Comparison of ENCODE assay signal across 8 cellular contexts in genomic region chr7:129271500-129272355, GRCh38. TPM values are rescaled to one million over a fixed set of nuclear protein-coding genes. Genes with fewer than 3 reads are reported as not detected.
DNase-seq lines count a peak whose midpoint lies in the region; ATAC-seq and TF ChIP-seq lines count a peak whose summit lies in the region.

No MANE protein-coding gene starts in this region.

- H3K79me2 ChIP-seq in osteoblast (ENCODE audit: insufficient read depth, low read length): no peaks in the 10 kb centered on the region

- H3K4me3 ChIP-seq in CD4-positive, alpha-beta memory T cell (ENCODE audit: low read length in 2 of 2): no peak overlapping the region
- H3K4me3 ChIP-seq in osteoblast (ENCODE audit: insufficient read depth, low read length) (no peak overlapping the region), upper lobe of right lung (peak overlapping the region; percentile 17)

- peak; percentile 83 for TF ChIP-seq CTCF in osteoblast (IDR thresholded peaks at IDR 0.05; ENCODE audit: extremely low read depth, low read depth, low read length)
- TF ChIP-seq CTCF in upper lobe of right lung (IDR thresholded peaks at IDR 0.05): peak; percentile 70

- peak overlapping the region in 4 of 8 donors; percentile 22 to 76 (median 50) for H3K4me3 Mint-ChIP-seq in CD4-positive, alpha-beta memory T cell

- no peaks in the 10 kb centered on the region for H3K27me3 Mint-ChIP-seq in CD4-positive, alpha-beta memory T cell

- peaks cover 6 to 12% of the 10 kb centered on the region in 2 donors for H3K36me3 Mint-ChIP-seq in CD4-positive, alpha-beta memory T cell

- DNase-seq in CD4-positive, alpha-beta memory T cell: peak; percentile 70 to 73 (median 72)
- peak; percentile 11 for DNase-seq in NCI-H748 treated with DMSO at 0.1 percent for 48 hours (lab: John Stamatoyannopoulos, UW)
- peak; percentile 20 to 50 for DNase-seq in activated CD8-positive, alpha-beta memory T cell treated with anti-CD3 and anti-CD28 coated beads for 4 hours (ENCODE audit: low read depth in 2 of 2)
- DNase-seq in osteoblast (ENCODE audit: insufficient read length, low spot score, missing footprints): peak; percentile 63
- no peak for DNase-seq in upper lobe of right lung

- H3K27ac Mint-ChIP-seq in CD4-positive, alpha-beta memory T cell: peak overlapping the region in 3 of 7 donors; percentile 33 to 60 (median 36)

- CTCF ChIA-PET in CD4-positive, alpha-beta memory T cell (lab: Charles Lee; ENCODE audit: partially characterized antibody): interaction anchor here (0.5 to 10.7 kb wide), 27 partner anchors 9 to 743 kb away, joined by 3 to 358 read pairs (median 4); partner anchors contain the start of gene AHCYL2

- no peaks in the 10 kb centered on the region for H3K9me3 ChIP-seq in CD4-positive, alpha-beta memory T cell (ENCODE audit: control insufficient read depth in 1 of 2, low read length in 2 of 2)
- H3K9me3 ChIP-seq in osteoblast (ENCODE audit: low read depth, low read length) (no peaks in the 10 kb centered on the region), upper lobe of right lung (peaks cover 7% of the 10 kb centered on the region)

- peak overlapping the region; percentile 61 for H2AFZ ChIP-seq in osteoblast (ENCODE audit: low read length)

- no peaks in the 10 kb centered on the region for H3K4me1 ChIP-seq in CD4-positive, alpha-beta memory T cell (ENCODE audit: insufficient read depth, low read length)
- no peaks in the 10 kb centered on the region for H3K4me1 ChIP-seq in osteoblast (ENCODE audit: insufficient read depth, low read length)
- no peaks in the 10 kb centered on the region for H3K4me1 ChIP-seq in upper lobe of right lung

- H3K36me3 ChIP-seq in CD4-positive, alpha-beta memory T cell (ENCODE audit: insufficient read depth, low read length): no peaks in the 10 kb centered on the region
- no peaks in the 10 kb centered on the region for H3K36me3 ChIP-seq in osteoblast (ENCODE audit: insufficient read depth, low read length)
- H3K36me3 ChIP-seq in upper lobe of right lung: no peaks in the 10 kb centered on the region

- POLR2A ChIA-PET in CD4-positive, alpha-beta memory T cell (lab: Charles Lee; ENCODE audit: partially characterized antibody): interaction anchor here (1.4 to 1.7 kb wide), 2 partner anchors 48 to 53 kb away, joined by 7 to 10 read pairs; no protein-coding TSS in a partner anchor

- ATAC-seq in GM21786 (IDR thresholded peaks at IDR 0.05; ENCODE audit: unreplicated experiment): peak; percentile 48
- ATAC-seq in esophagus mucosa: peak; percentile 88
- ATAC-seq in upper lobe of right lung: peak; percentile 97
- no peak for ATAC-seq in HG02678 (IDR thresholded peaks at IDR 0.05; ENCODE audit: unreplicated experiment)

- no peaks in the 10 kb centered on the region for H4K20me1 ChIP-seq in osteoblast (ENCODE audit: insufficient read depth, low read length)

- intact Hi-C loops in CD4-positive, alpha-beta memory T cell (cut with micrococcal nuclease): loop anchor here (1.0 kb wide), 4 partner anchors 27 to 107 kb away; no protein-coding TSS in a partner anchor
- intact Hi-C loops in upper lobe of right lung (cut with DNase I): no loop called here

- H3K4me2 ChIP-seq in osteoblast (ENCODE audit: insufficient read depth, low read length): no peak overlapping the region

- no peaks in the 10 kb centered on the region for H3K9me3 Mint-ChIP-seq in CD4-positive, alpha-beta memory T cell

- peaks cover 0 to 6% (median 5%) of the 10 kb centered on the region in 4 donors for H3K4me1 Mint-ChIP-seq in CD4-positive, alpha-beta memory T cell

- H3K27ac ChIP-seq in CD4-positive, alpha-beta memory T cell (ENCODE audit: low read depth, low read length): no peak overlapping the region
- H3K27ac ChIP-seq in osteoblast (ENCODE audit: low read depth, low read length): no peak overlapping the region
- H3K27ac ChIP-seq in upper lobe of right lung: no peak overlapping the region

- no peaks in the 10 kb centered on the region for H3K27me3 ChIP-seq in CD4-positive, alpha-beta memory T cell (ENCODE audit: insufficient read depth, low read length)
- no peaks in the 10 kb centered on the region for H3K27me3 ChIP-seq in osteoblast (ENCODE audit: insufficient read depth, low read length)
- H3K27me3 ChIP-seq in upper lobe of right lung: no peaks in the 10 kb centered on the region

RNA-seq across cellular contexts. Expression of gene AHCYL2, which starts 46.9 kb away (rescaled TPM):
- total RNA-seq in CD4-positive, alpha-beta memory T cell: 10 to 100 TPM; 15.4 to 16.5 TPM
- 1 to 10 TPM; 8.6 to 8.8 TPM for polyA plus RNA-seq in CD4-positive, alpha-beta memory T cell
- total RNA-seq in esophagus mucosa (25.9 TPM), osteoblast (10.1 and 11.2 TPM in 2 replicates), upper lobe of right lung (106 TPM)
